Comparison of ENCODE assay signal across 6 cellular contexts in genomic region chr22:12279512-12280474, GRCh38.
A peak's percentile ranks its signal among the peaks of the same experiment; 100 is the strongest.
DNase-seq lines count a peak whose midpoint lies in the region; ATAC-seq and TF ChIP-seq lines count a peak whose summit lies in the region.
"Not testable (repeated sequence)": the region's sequence is repeated elsewhere in the genome, so short reads cannot be mapped to it uniquely, and the experiment has no call there.

No MANE protein-coding gene starts in this region.

- not testable (repeated sequence) for H3K9me3 ChIP-seq in RWPE2 (ENCODE audit: severe bottlenecking); heart left ventricle; right lobe of liver; mucosa of descending colon

- ATAC-seq in RWPE2 (ENCODE audit: low read depth); heart left ventricle; right lobe of liver; mucosa of descending colon; sciatic nerve: not testable (repeated sequence)

- not testable (repeated sequence) for H3K4me3 Mint-ChIP-seq in chondrocyte (ENCODE audit: unreplicated experiment)

- H3K36me3 Mint-ChIP-seq in chondrocyte (ENCODE audit: low read depth), result not testable (repeated sequence)

- H3K27me3 Mint-ChIP-seq in chondrocyte (ENCODE audit: low read depth), result not testable (repeated sequence)

- not testable (repeated sequence) for TF ChIP-seq CTCF in RWPE2 (IDR thresholded peaks at IDR 0.05; ENCODE audit: poor library complexity, severe bottlenecking); chondrocyte (IDR thresholded peaks at IDR 0.05); heart left ventricle (IDR thresholded peaks at IDR 0.05); right lobe of liver (IDR thresholded peaks at IDR 0.05); mucosa of descending colon (IDR thresholded peaks at IDR 0.05)

- not testable (repeated sequence) for H3K9me3 Mint-ChIP-seq in chondrocyte (ENCODE audit: low read depth)

- H3K27ac ChIP-seq in RWPE2 (ENCODE audit: poor library complexity, severe bottlenecking); heart left ventricle; right lobe of liver: not testable (repeated sequence)

- not testable (repeated sequence) for H3K4me1 ChIP-seq in RWPE2 (ENCODE audit: insufficient read depth, poor library complexity, severe bottlenecking); heart left ventricle; right lobe of liver; mucosa of descending colon (ENCODE audit: low read depth)

- intact Hi-C loops in heart left ventricle (cut with DNase I); right lobe of liver (cut with DNase I); mucosa of descending colon (cut with DNase I, micrococcal nuclease); sciatic nerve (cut with DNase I): not testable (repeated sequence)

- not testable (repeated sequence) for H3K4me3 ChIP-seq in RWPE2 (ENCODE audit: severe bottlenecking); heart left ventricle; right lobe of liver; mucosa of descending colon

- H3K36me3 ChIP-seq in RWPE2 (ENCODE audit: low read depth); heart left ventricle; right lobe of liver; mucosa of descending colon (ENCODE audit: low read depth): not testable (repeated sequence)

- H3K27me3 ChIP-seq in RWPE2 (ENCODE audit: insufficient read depth, poor library complexity, severe bottlenecking); heart left ventricle; right lobe of liver: not testable (repeated sequence)

- not testable (repeated sequence) for H3K4me1 Mint-ChIP-seq in chondrocyte (ENCODE audit: low read depth)

- 65 to 72% (median 70%) methylated on average over 20 to 26 of the region's 26 CpGs for WGBS in heart left ventricle, 4 donors
- WGBS in right lobe of liver (ENCODE audit: insufficient coverage, low coverage, low lambda C conversion rate, missing lambda C conversion rate), result 57% methylated on average over 15 of the region's 26 CpGs

- TF ChIP-seq POLR2A in heart left ventricle (IDR thresholded peaks at IDR 0.05); right lobe of liver (IDR thresholded peaks at IDR 0.05): not testable (repeated sequence)

- H3K27ac Mint-ChIP-seq in chondrocyte (ENCODE audit: unreplicated experiment), result not testable (repeated sequence)

- peak; percentile 44 for DNase-seq in RWPE2 (ENCODE audit: low spot score)
- peak; percentile 84 for DNase-seq in chondrocyte (ENCODE audit: low spot score)
- DNase-seq in heart left ventricle, result peak in 3 of 5 donors; percentile 18 to 40 (median 23)
- peak in 2 of 3 donors; percentile 17 to 39 for DNase-seq in right lobe of liver
- peak in 2 of 3 donors; percentile 20 to 32 for DNase-seq in mucosa of descending colon
- peak; percentile 55 for DNase-seq in sciatic nerve (ENCODE audit: low spot score)

Comparison
In these comparisons a context has a peak if more than half of its experiments do, and no peak if none do; other contexts are left out.
1. DNase-seq: peak in every context shown above with its lines; median percentile 84 in chondrocyte; 55 in sciatic nerve; 44 in RWPE2; 28 in right lobe of liver; 26 in mucosa of descending colon; 23 in heart left ventricle.